ENCODE assay signal across 16 cellular contexts in the genomic region with DNA sequence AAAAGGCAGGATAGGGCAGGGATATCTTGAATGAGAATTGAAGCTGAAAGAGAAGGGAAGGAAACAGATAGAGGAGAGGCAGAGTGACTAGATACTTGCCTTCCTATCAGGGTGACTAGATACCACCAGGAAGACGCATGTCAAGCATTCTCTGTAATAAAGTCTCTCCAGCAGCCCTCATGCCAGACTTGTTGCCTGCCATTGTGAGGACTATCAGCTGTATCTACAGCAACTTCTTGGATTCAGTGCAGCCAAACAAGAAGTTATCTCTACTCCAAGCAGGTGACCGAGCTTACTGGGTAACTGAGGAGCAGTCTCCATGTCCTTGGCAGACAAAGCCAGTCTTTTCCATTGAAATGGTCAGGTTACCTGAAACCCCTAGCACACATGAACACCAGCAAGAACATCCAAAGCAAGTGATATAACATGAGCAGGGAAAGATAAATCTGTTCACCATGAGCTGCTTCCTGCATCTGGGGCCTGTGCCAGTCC. TPM values are rescaled to one million over a fixed set of nuclear protein-coding genes. Genes with fewer than 3 reads are reported as not detected.
A peak's percentile ranks its signal among the peaks of the same experiment; 100 is the strongest.
DNase-seq lines count a peak whose midpoint lies in the region; ATAC-seq and TF ChIP-seq lines count a peak whose summit lies in the region.
"Had no signal": no experiment of that assay in that cellular context is flagged by ENCODE, and none has a peak within 500 bp of the region (broad histone marks: within the 10 kb centered on the region; RNA-seq: fewer than 3 reads in every experiment).

No MANE protein-coding gene starts in this region.

- no peak overlapping the region for H3K4me3 Mint-ChIP-seq in activated CD8-positive, alpha-beta T cell treated with anti-CD3 and anti-CD28 coated beads for 36 hours
- H3K4me3 Mint-ChIP-seq in activated CD8-positive, alpha-beta T cell treated with anti-CD3 and anti-CD28 coated beads, Interleukin-2, amount 10 ng/mL, durations not matched to agents 7 days and 5 days = no peak overlapping the region
- H3K4me3 Mint-ChIP-seq in activated T-helper 2 cell treated with anti-CD3 and anti-CD28 coated beads, Interferon-gamma antibody, Interleukin-2, Interleukin-4, amounts not matched to agents 10 μg/mL and 5 μg/mL and 100 μg/mL, durations not matched to agents 14 hours and 24 hours and 36 hours (ENCODE audit: low read depth) = no peak overlapping the region
- H3K4me3 Mint-ChIP-seq: effector memory CD8-positive, alpha-beta T cell had no signal

- no peak overlapping the region for H3K4me2 ChIP-seq in hepatocyte
- H3K4me2 ChIP-seq in smooth muscle cell = peak overlapping the region; percentile 24

- POLR2A ChIA-PET in activated CD8-positive, alpha-beta T cell treated with anti-CD3 and anti-CD28 coated beads for 36 hours (lab: Charles Lee) = interaction anchor here (0.9 kb wide), 1 partner anchor 8 kb away, joined by 3 read pairs; no protein-coding TSS in a partner anchor
- POLR2A ChIA-PET in activated CD8-positive, alpha-beta T cell treated with anti-CD3 and anti-CD28 coated beads, Interleukin-2, amount 10 ng/mL, durations not matched to agents 7 days and 5 days (lab: Charles Lee) = no interaction called here

- no peaks in the 10 kb centered on the region for H3K36me3 ChIP-seq in hepatocyte (replicated peaks; ENCODE audit: insufficient read depth, low read depth)
- H3K36me3 ChIP-seq in smooth muscle cell (ENCODE audit: low read depth) = no peaks in the 10 kb centered on the region
- H3K36me3 ChIP-seq in BE2C = no peaks in the 10 kb centered on the region
- H3K36me3 ChIP-seq: tibial nerve had no signal

- no peak for DNase-seq in activated CD8-positive, alpha-beta T cell treated with anti-CD3 and anti-CD28 coated beads for 36 hours
- no peak for DNase-seq in activated CD8-positive, alpha-beta T cell treated with anti-CD3 and anti-CD28 coated beads, Interleukin-2, amount 10 ng/mL, durations not matched to agents 7 days and 5 days
- no peak for DNase-seq in activated T-helper 2 cell treated with anti-CD3 and anti-CD28 coated beads, Interferon-gamma antibody, Interleukin-2, Interleukin-4, amounts not matched to agents 10 μg/mL and 5 μg/mL and 100 μg/mL, durations not matched to agents 14 hours and 24 hours and 36 hours (ENCODE audit: low spot score)
- DNase-seq in hepatocyte (ENCODE audit: low spot score) (no peak), smooth muscle cell (lab: John Stamatoyannopoulos, UW; ENCODE audit: unreplicated experiment) (no peak), BE2C (no peak), cerebellar cortex (ENCODE audit: low spot score) (no peak)
- DNase-seq: activated CD8-positive, alpha-beta memory T cell treated with anti-CD3 and anti-CD28 coated beads, Interleukin-2, amount 50 U/mL, for 4 hours; effector memory CD8-positive, alpha-beta T cell; NCI-H146; NCI-H524; stimulated activated CD4-positive, alpha-beta T cell treated with anti-CD3 and anti-CD28 coated beads, Interleukin-12 subunit alpha, Interleukin-12 subunit beta, amount 100 ng/mL, for 4 hours had no signal

- 79% methylated on average over 2 of the region's 2 CpGs for WGBS in hepatocyte (ENCODE audit: low lambda C conversion rate, missing lambda C conversion rate)
- WGBS in smooth muscle cell (ENCODE audit: low lambda C conversion rate) = 74% methylated on average over 2 of the region's 2 CpGs

- H4K20me1 ChIP-seq in hepatocyte (ENCODE audit: insufficient read depth, poor library complexity, severe bottlenecking) = no peaks in the 10 kb centered on the region
- no peaks in the 10 kb centered on the region for H4K20me1 ChIP-seq in smooth muscle cell (ENCODE audit: low read depth)

- H3K4me3 ChIP-seq in hepatocyte (no peak overlapping the region), smooth muscle cell (no peak overlapping the region), BE2C (ENCODE audit: low read depth, low read length) (no peak overlapping the region)
- H3K4me3 ChIP-seq: tibial nerve had no signal

- H3K9me2 ChIP-seq in hepatocyte (replicated peaks; ENCODE audit: insufficient read depth) = no peaks in the 10 kb centered on the region

- H3K4me1 ChIP-seq in hepatocyte (ENCODE audit: insufficient read depth) (peaks cover 34% of the 10 kb centered on the region), smooth muscle cell (ENCODE audit: low read depth) (peaks cover 24% of the 10 kb centered on the region), BE2C (no peaks in the 10 kb centered on the region)
- H3K4me1 ChIP-seq: tibial nerve had no signal

- intact Hi-C loops in activated CD8-positive, alpha-beta T cell treated with anti-CD3 and anti-CD28 coated beads for 36 hours (cut with micrococcal nuclease) = no loop called here
- intact Hi-C loops in activated T-helper 2 cell treated with anti-CD3 and anti-CD28 coated beads, Interferon-gamma antibody, Interleukin-2, Interleukin-4, amounts not matched to agents 10 μg/mL and 5 μg/mL and 100 μg/mL, durations not matched to agents 14 hours and 24 hours and 36 hours (cut with micrococcal nuclease) = loop anchor here (1.0 to 5.0 kb wide), 5 partner anchors 8 to 1753 kb away; partner anchors contain the start of genes RBM27 and TCERG1

- no peaks in the 10 kb centered on the region for H3K9me3 Mint-ChIP-seq in activated CD8-positive, alpha-beta T cell treated with anti-CD3 and anti-CD28 coated beads for 36 hours
- no peaks in the 10 kb centered on the region for H3K9me3 Mint-ChIP-seq in activated CD8-positive, alpha-beta T cell treated with anti-CD3 and anti-CD28 coated beads, Interleukin-2, amount 10 ng/mL, durations not matched to agents 7 days and 5 days (ENCODE audit: insufficient read depth)
- H3K9me3 Mint-ChIP-seq in activated T-helper 2 cell treated with anti-CD3 and anti-CD28 coated beads, Interferon-gamma antibody, Interleukin-2, Interleukin-4, amounts not matched to agents 10 μg/mL and 5 μg/mL and 100 μg/mL, durations not matched to agents 14 hours and 24 hours and 36 hours = no peaks in the 10 kb centered on the region
- H3K9me3 Mint-ChIP-seq: effector memory CD8-positive, alpha-beta T cell had no signal

- H3K27me3 Mint-ChIP-seq in activated CD8-positive, alpha-beta T cell treated with anti-CD3 and anti-CD28 coated beads for 36 hours = peaks cover 12% of the 10 kb centered on the region
- H3K27me3 Mint-ChIP-seq in activated CD8-positive, alpha-beta T cell treated with anti-CD3 and anti-CD28 coated beads, Interleukin-2, amount 10 ng/mL, durations not matched to agents 7 days and 5 days (ENCODE audit: low read depth) = peaks cover 25% of the 10 kb centered on the region
- H3K27me3 Mint-ChIP-seq in activated T-helper 2 cell treated with anti-CD3 and anti-CD28 coated beads, Interferon-gamma antibody, Interleukin-2, Interleukin-4, amounts not matched to agents 10 μg/mL and 5 μg/mL and 100 μg/mL, durations not matched to agents 14 hours and 24 hours and 36 hours (ENCODE audit: low read depth) = peaks cover 20% of the 10 kb centered on the region
- H3K27me3 Mint-ChIP-seq: effector memory CD8-positive, alpha-beta T cell had no signal

- H3K27ac ChIP-seq in hepatocyte (peak overlapping the region; percentile 71), smooth muscle cell (ENCODE audit: low read depth) (peak overlapping the region; percentile 41)
- H3K27ac ChIP-seq: KMS-11, tibial nerve had no signal

- H3K9ac ChIP-seq in smooth muscle cell (ENCODE audit: low read depth) = no peak overlapping the region
- H3K9ac ChIP-seq: KMS-11 had no signal

- ATAC-seq in activated CD8-positive, alpha-beta T cell treated with anti-CD3 and anti-CD28 coated beads for 36 hours = no peak
- ATAC-seq in activated CD8-positive, alpha-beta T cell treated with anti-CD3 and anti-CD28 coated beads, Interleukin-2, amount 10 ng/mL, durations not matched to agents 7 days and 5 days = no peak
- no peak for ATAC-seq in HG03097 (IDR thresholded peaks at IDR 0.05; ENCODE audit: low FRiP score, unreplicated experiment)

- no peak for TF ChIP-seq CTCF in activated CD8-positive, alpha-beta T cell treated with anti-CD3 and anti-CD28 coated beads for 36 hours (IDR thresholded peaks at IDR 0.05)
- no peak for TF ChIP-seq CTCF in hepatocyte (IDR thresholded peaks at IDR 0.05; ENCODE audit: poor library complexity)
- TF ChIP-seq CTCF in smooth muscle cell (IDR thresholded peaks at IDR 0.05; ENCODE audit: borderline replicate concordance, insufficient read depth, poor library complexity, severe bottlenecking) = no peak
- TF ChIP-seq CTCF in BE2C (IDR thresholded peaks at IDR 0.05; ENCODE audit: low read depth, low read length) = no peak

- H2AFZ ChIP-seq in hepatocyte (no peak overlapping the region), smooth muscle cell (ENCODE audit: low read depth) (no peak overlapping the region)

- H3K27ac Mint-ChIP-seq in activated CD8-positive, alpha-beta T cell treated with anti-CD3 and anti-CD28 coated beads for 36 hours = peak overlapping the region; percentile 40
- no peak overlapping the region for H3K27ac Mint-ChIP-seq in activated CD8-positive, alpha-beta T cell treated with anti-CD3 and anti-CD28 coated beads, Interleukin-2, amount 10 ng/mL, durations not matched to agents 7 days and 5 days
- peak overlapping the region; percentile 66 for H3K27ac Mint-ChIP-seq in activated T-helper 2 cell treated with anti-CD3 and anti-CD28 coated beads, Interferon-gamma antibody, Interleukin-2, Interleukin-4, amounts not matched to agents 10 μg/mL and 5 μg/mL and 100 μg/mL, durations not matched to agents 14 hours and 24 hours and 36 hours
- H3K27ac Mint-ChIP-seq: effector memory CD8-positive, alpha-beta T cell had no signal

- H3K9me3 ChIP-seq in hepatocyte (ENCODE audit: low read depth) (no peaks in the 10 kb centered on the region), smooth muscle cell (replicated peaks; ENCODE audit: low read depth) (no peaks in the 10 kb centered on the region), BE2C (no peaks in the 10 kb centered on the region)
- H3K9me3 ChIP-seq: tibial nerve had no signal

- no peaks in the 10 kb centered on the region for H3K27me3 ChIP-seq in hepatocyte
- H3K27me3 ChIP-seq in smooth muscle cell (ENCODE audit: low read depth) = peaks cover 5% of the 10 kb centered on the region
- H3K27me3 ChIP-seq in BE2C = no peaks in the 10 kb centered on the region; the same call in none of the 2 replicates
- H3K27me3 ChIP-seq: tibial nerve had no signal

- peaks cover 14% of the 10 kb centered on the region for H3F3A ChIP-seq in smooth muscle cell (ENCODE audit: low read depth)

- CTCF ChIA-PET in activated CD8-positive, alpha-beta T cell treated with anti-CD3 and anti-CD28 coated beads for 36 hours (lab: Charles Lee) = interaction anchor here (0.9 kb wide), 1 partner anchor 13 kb away, joined by 3 read pairs; no protein-coding TSS in a partner anchor
- CTCF ChIA-PET in activated CD8-positive, alpha-beta T cell treated with anti-CD3 and anti-CD28 coated beads, Interleukin-2, amount 10 ng/mL, durations not matched to agents 7 days and 5 days (lab: Charles Lee) = interaction anchor here (0.5 to 0.8 kb wide), 2 partner anchors 120 to 1787 kb away, joined by 3 to 4 read pairs; no protein-coding TSS in a partner anchor

- H3K36me3 Mint-ChIP-seq in activated CD8-positive, alpha-beta T cell treated with anti-CD3 and anti-CD28 coated beads for 36 hours (ENCODE audit: low read depth) = no peaks in the 10 kb centered on the region
- H3K36me3 Mint-ChIP-seq in activated CD8-positive, alpha-beta T cell treated with anti-CD3 and anti-CD28 coated beads, Interleukin-2, amount 10 ng/mL, durations not matched to agents 7 days and 5 days (ENCODE audit: low read depth) = no peaks in the 10 kb centered on the region
- no peaks in the 10 kb centered on the region for H3K36me3 Mint-ChIP-seq in activated T-helper 2 cell treated with anti-CD3 and anti-CD28 coated beads, Interferon-gamma antibody, Interleukin-2, Interleukin-4, amounts not matched to agents 10 μg/mL and 5 μg/mL and 100 μg/mL, durations not matched to agents 14 hours and 24 hours and 36 hours (ENCODE audit: low read depth)

- H3K79me2 ChIP-seq in hepatocyte (peaks cover 89% of the 10 kb centered on the region), smooth muscle cell (ENCODE audit: low read depth) (no peaks in the 10 kb centered on the region)

- H3K4me1 Mint-ChIP-seq in activated CD8-positive, alpha-beta T cell treated with anti-CD3 and anti-CD28 coated beads for 36 hours (ENCODE audit: low read depth) = peaks cover 24% of the 10 kb centered on the region
- H3K4me1 Mint-ChIP-seq in activated CD8-positive, alpha-beta T cell treated with anti-CD3 and anti-CD28 coated beads, Interleukin-2, amount 10 ng/mL, durations not matched to agents 7 days and 5 days (ENCODE audit: low read depth) = peaks cover 23% of the 10 kb centered on the region
- H3K4me1 Mint-ChIP-seq in activated T-helper 2 cell treated with anti-CD3 and anti-CD28 coated beads, Interferon-gamma antibody, Interleukin-2, Interleukin-4, amounts not matched to agents 10 μg/mL and 5 μg/mL and 100 μg/mL, durations not matched to agents 14 hours and 24 hours and 36 hours (ENCODE audit: low read depth) = peaks cover 52% of the 10 kb centered on the region

RNA-seq across cellular contexts. Expression of gene SH3RF2, which starts 9.3 kb away (rescaled TPM):
- total RNA-seq in activated CD8-positive, alpha-beta T cell treated with anti-CD3 and anti-CD28 coated beads for 36 hours = not detected
- total RNA-seq in activated CD8-positive, alpha-beta T cell treated with anti-CD3 and anti-CD28 coated beads, Interleukin-2, amount 10 ng/mL, durations not matched to agents 7 days and 5 days = not detected
- 0.21 and 0.57 TPM in 2 replicates for total RNA-seq in activated T-helper 2 cell treated with anti-CD3 and anti-CD28 coated beads, Interferon-gamma antibody, Interleukin-2, Interleukin-4, amounts not matched to agents 10 μg/mL and 5 μg/mL and 100 μg/mL, durations not matched to agents 14 hours and 24 hours and 36 hours
- 32.0 and 35.1 TPM in 2 replicates for total RNA-seq in hepatocyte
- 34.1 and 35.4 TPM in 2 replicates for polyA plus RNA-seq in hepatocyte
- 2.0 and 2.4 TPM in 2 replicates for total RNA-seq in smooth muscle cell
- polyA plus RNA-seq in smooth muscle cell = 1.0 and 3.1 TPM in 2 replicates
- polyA plus RNA-seq in BE2C (2012; ENCODE audit: insufficient read depth, insufficient read length, low read depth) = not detected
- polyA plus RNA-seq: neural cell had no signal
